ENCODE assay signal across 14 cellular contexts in genomic region chr11:59380263-59381059, GRCh38. TPM values are rescaled to one million over a fixed set of nuclear protein-coding genes. Genes with fewer than 3 reads are reported as not detected.
DNase-seq lines count a peak whose midpoint lies in the region; ATAC-seq, FAIRE-seq and TF ChIP-seq lines count a peak whose summit lies in the region.
"Had no signal": no experiment of that assay in that cellular context is flagged by ENCODE, and none has a peak within 500 bp of the region (broad histone marks: within the 10 kb centered on the region; RNA-seq: fewer than 3 reads in every experiment).

No MANE protein-coding gene starts in this region.

- peak; percentile 96 for ATAC-seq in GM21825 (IDR thresholded peaks at IDR 0.05; ENCODE audit: unreplicated experiment)
- ATAC-seq in HG03354 (IDR thresholded peaks at IDR 0.05; ENCODE audit: poor library complexity, severe bottlenecking, unreplicated experiment), result peak; percentile 96
- peak; percentile 89 to 94 for ATAC-seq in stimulated activated naive B cell treated with anti-CD40 and anti-IgM and Interleukin-4, amounts not matched to agents 10 μg/mL and 1 μg/mL and 100 μg/mL, for 72 hours (replicated peaks)
- no peak for ATAC-seq in T-helper 17 cell
- ATAC-seq: activated CD8-positive, alpha-beta T cell treated with anti-CD3 and anti-CD28 coated beads, Interleukin-2, amount 10 ng/mL, durations not matched to agents 7 days and 5 days had no signal

- peak overlapping the region; percentile 17 to 29 for H3K4me3 Mint-ChIP-seq in stimulated activated naive B cell treated with anti-CD40 and anti-IgM and Interleukin-4, amounts not matched to agents 10 μg/mL and 1 μg/mL and 100 μg/mL, for 72 hours
- no peak overlapping the region for H3K4me3 Mint-ChIP-seq in T-helper 17 cell
- H3K4me3 Mint-ChIP-seq: activated CD8-positive, alpha-beta T cell treated with anti-CD3 and anti-CD28 coated beads, Interleukin-2, amount 10 ng/mL, durations not matched to agents 7 days and 5 days had no signal

- H3K27me3 Mint-ChIP-seq in stimulated activated naive B cell treated with anti-CD40 and anti-IgM and Interleukin-4, amounts not matched to agents 10 μg/mL and 1 μg/mL and 100 μg/mL, for 72 hours, result no peaks in the 10 kb centered on the region
- no peaks in the 10 kb centered on the region for H3K27me3 Mint-ChIP-seq in T-helper 17 cell

- H3K27ac Mint-ChIP-seq in stimulated activated naive B cell treated with anti-CD40 and anti-IgM and Interleukin-4, amounts not matched to agents 10 μg/mL and 1 μg/mL and 100 μg/mL, for 72 hours, result peak overlapping the region; percentile 4
- H3K27ac Mint-ChIP-seq in T-helper 17 cell, result no peak overlapping the region
- H3K27ac Mint-ChIP-seq: activated CD8-positive, alpha-beta T cell treated with anti-CD3 and anti-CD28 coated beads, Interleukin-2, amount 10 ng/mL, durations not matched to agents 7 days and 5 days had no signal

- H3K4me3 ChIP-seq in H7 (ENCODE audit: insufficient read depth, low read depth, low read length), result no peak overlapping the region

- no peaks in the 10 kb centered on the region for H3K27me3 ChIP-seq in H7 (ENCODE audit: control insufficient read depth, insufficient read depth, low read length)

- no peaks in the 10 kb centered on the region for H3K9me3 Mint-ChIP-seq in stimulated activated naive B cell treated with anti-CD40 and anti-IgM and Interleukin-4, amounts not matched to agents 10 μg/mL and 1 μg/mL and 100 μg/mL, for 72 hours

- DNase-seq in SIG-M5 treated with dmso at 0.1 percent for 504 hours (lab: John Stamatoyannopoulos, UW; ENCODE audit: unreplicated experiment), result peak; percentile 20
- no peak for DNase-seq in SIG-M5 (lab: John Stamatoyannopoulos, UW)
- no peak for DNase-seq in stimulated activated naive B cell treated with anti-CD40 and anti-IgM and Interleukin-4, amounts not matched to agents 10 μg/mL and 1 μg/mL and 100 μg/mL, for 72 hours
- DNase-seq in H7, result no peak
- no peak for DNase-seq in T-helper 17 cell
- no peak for DNase-seq in D721Med (ENCODE audit: insufficient read length, low spot score)
- DNase-seq: 8988T; activated CD8-positive, alpha-beta T cell treated with anti-CD3 and anti-CD28 coated beads, Interleukin-2, amount 10 ng/mL, durations not matched to agents 7 days and 5 days; NCI-H2107; small intestine had no signal

- H3K9me3 ChIP-seq in T-helper 17 cell (ENCODE audit: control insufficient read depth, low read length, poor library complexity, severe bottlenecking), result no peaks in the 10 kb centered on the region

- H3K36me3 Mint-ChIP-seq in stimulated activated naive B cell treated with anti-CD40 and anti-IgM and Interleukin-4, amounts not matched to agents 10 μg/mL and 1 μg/mL and 100 μg/mL, for 72 hours, result peaks cover 3% of the 10 kb centered on the region in 2 donors
- no peaks in the 10 kb centered on the region for H3K36me3 Mint-ChIP-seq in T-helper 17 cell (ENCODE audit: low read depth)

- FAIRE-seq in D721Med (lab: Jason Lieb, UNC), result no peak
- FAIRE-seq: small intestine had no signal

- no peaks in the 10 kb centered on the region for H3K36me3 ChIP-seq in H7 (replicated peaks; ENCODE audit: control insufficient read depth, insufficient read depth, low read length)

- peaks cover 12 to 19% of the 10 kb centered on the region in 2 donors for H3K4me1 Mint-ChIP-seq in stimulated activated naive B cell treated with anti-CD40 and anti-IgM and Interleukin-4, amounts not matched to agents 10 μg/mL and 1 μg/mL and 100 μg/mL, for 72 hours
- no peaks in the 10 kb centered on the region for H3K4me1 Mint-ChIP-seq in T-helper 17 cell

- TF ChIP-seq CTCF in D721Med (IDR thresholded peaks at IDR 0.05; ENCODE audit: insufficient read depth, missing control alignments), result no peak

RNA-seq across cellular contexts. Expression of gene OR5AN1, which starts 21.8 kb away (rescaled TPM):
- not detected in 2 replicates for total RNA-seq in H7 (2014; rRNA removed; shearing (Covaris generic))
- not detected for total RNA-seq in T-helper 17 cell
- total RNA-seq: activated CD8-positive, alpha-beta T cell treated with anti-CD3 and anti-CD28 coated beads, Interleukin-2, amount 10 ng/mL, durations not matched to agents 7 days and 5 days; myocyte; SK-MEL-5 had no signal

RNA-seq across cellular contexts. Expression of gene OR5A2, which starts 45.8 kb away (rescaled TPM):
- total RNA-seq in H7 (2014; rRNA removed; shearing (Covaris generic)), result not detected in 2 replicates
- total RNA-seq in T-helper 17 cell, result not detected
- total RNA-seq: activated CD8-positive, alpha-beta T cell treated with anti-CD3 and anti-CD28 coated beads, Interleukin-2, amount 10 ng/mL, durations not matched to agents 7 days and 5 days; myocyte; SK-MEL-5 had no signal

RNA-seq across cellular contexts. Expression of gene OR5A1, which starts 55.8 kb away (rescaled TPM):
- not detected in 2 replicates for total RNA-seq in H7 (2014; rRNA removed; shearing (Covaris generic))
- not detected for total RNA-seq in T-helper 17 cell
- total RNA-seq: activated CD8-positive, alpha-beta T cell treated with anti-CD3 and anti-CD28 coated beads, Interleukin-2, amount 10 ng/mL, durations not matched to agents 7 days and 5 days; myocyte; SK-MEL-5 had no signal
